1 cellular context compared by ENCODE assay signal in genomic region chr18:58998421-58999203, GRCh38.
TF ChIP-seq lines count a peak whose summit lies in the region.

No MANE protein-coding gene starts in this region.

TF ChIP-seq in GM23338, 12 proteins besides CTCF, POLR2A, EP300 and RAD21:
- TF ChIP-seq, protein P1, sequence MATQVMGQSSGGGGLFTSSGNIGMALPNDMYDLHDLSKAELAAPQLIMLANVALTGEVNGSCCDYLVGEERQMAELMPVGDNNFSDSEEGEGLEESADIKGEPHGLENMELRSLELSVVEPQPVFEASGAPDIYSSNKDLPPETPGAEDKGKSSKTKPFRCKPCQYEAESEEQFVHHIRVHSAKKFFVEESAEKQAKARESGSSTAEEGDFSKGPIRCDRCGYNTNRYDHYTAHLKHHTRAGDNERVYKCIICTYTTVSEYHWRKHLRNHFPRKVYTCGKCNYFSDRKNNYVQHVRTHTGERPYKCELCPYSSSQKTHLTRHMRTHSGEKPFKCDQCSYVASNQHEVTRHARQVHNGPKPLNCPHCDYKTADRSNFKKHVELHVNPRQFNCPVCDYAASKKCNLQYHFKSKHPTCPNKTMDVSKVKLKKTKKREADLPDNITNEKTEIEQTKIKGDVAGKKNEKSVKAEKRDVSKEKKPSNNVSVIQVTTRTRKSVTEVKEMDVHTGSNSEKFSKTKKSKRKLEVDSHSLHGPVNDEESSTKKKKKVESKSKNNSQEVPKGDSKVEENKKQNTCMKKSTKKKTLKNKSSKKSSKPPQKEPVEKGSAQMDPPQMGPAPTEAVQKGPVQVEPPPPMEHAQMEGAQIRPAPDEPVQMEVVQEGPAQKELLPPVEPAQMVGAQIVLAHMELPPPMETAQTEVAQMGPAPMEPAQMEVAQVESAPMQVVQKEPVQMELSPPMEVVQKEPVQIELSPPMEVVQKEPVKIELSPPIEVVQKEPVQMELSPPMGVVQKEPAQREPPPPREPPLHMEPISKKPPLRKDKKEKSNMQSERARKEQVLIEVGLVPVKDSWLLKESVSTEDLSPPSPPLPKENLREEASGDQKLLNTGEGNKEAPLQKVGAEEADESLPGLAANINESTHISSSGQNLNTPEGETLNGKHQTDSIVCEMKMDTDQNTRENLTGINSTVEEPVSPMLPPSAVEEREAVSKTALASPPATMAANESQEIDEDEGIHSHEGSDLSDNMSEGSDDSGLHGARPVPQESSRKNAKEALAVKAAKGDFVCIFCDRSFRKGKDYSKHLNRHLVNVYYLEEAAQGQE (IDR thresholded peaks at IDR 0.05; ENCODE audit: unreplicated experiment) = no peak
- TF ChIP-seq POLR2AphosphoS5 (IDR thresholded peaks at IDR 0.05; ENCODE audit: low read depth) (no peak), CREB1 (CRISPR knock-in tag; IDR thresholded peaks at IDR 0.05; ENCODE audit: low read depth) (no peak), STAT1 (IDR thresholded peaks at IDR 0.05; ENCODE audit: unreplicated experiment) (no peak), ZNF331 (CRISPR knock-in tag; IDR thresholded peaks at IDR 0.05; ENCODE audit: low read depth) (no peak), NANOG (IDR thresholded peaks at IDR 0.05; ENCODE audit: borderline replicate concordance) (no peak), ZNF462 (CRISPR knock-in tag; IDR thresholded peaks at IDR 0.05) (no peak), EZH2phosphoT487 (IDR thresholded peaks at IDR 0.05; ENCODE audit: unreplicated experiment) (no peak), JUNB (IDR thresholded peaks at IDR 0.05; ENCODE audit: unreplicated experiment) (no peak), EZH2 (IDR thresholded peaks at IDR 0.05; ENCODE audit: low read depth, unreplicated experiment) (no peak)
- TF ChIP-seq, protein P2, sequence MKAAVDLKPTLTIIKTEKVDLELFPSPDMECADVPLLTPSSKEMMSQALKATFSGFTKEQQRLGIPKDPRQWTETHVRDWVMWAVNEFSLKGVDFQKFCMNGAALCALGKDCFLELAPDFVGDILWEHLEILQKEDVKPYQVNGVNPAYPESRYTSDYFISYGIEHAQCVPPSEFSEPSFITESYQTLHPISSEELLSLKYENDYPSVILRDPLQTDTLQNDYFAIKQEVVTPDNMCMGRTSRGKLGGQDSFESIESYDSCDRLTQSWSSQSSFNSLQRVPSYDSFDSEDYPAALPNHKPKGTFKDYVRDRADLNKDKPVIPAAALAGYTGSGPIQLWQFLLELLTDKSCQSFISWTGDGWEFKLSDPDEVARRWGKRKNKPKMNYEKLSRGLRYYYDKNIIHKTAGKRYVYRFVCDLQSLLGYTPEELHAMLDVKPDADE (IDR thresholded peaks at IDR 0.05) = no peak
